Comparison of ENCODE assay signal across 15 cellular contexts in genomic region chr19:2260341-2260751, GRCh38. TPM values are rescaled to one million over a fixed set of nuclear protein-coding genes. Genes with fewer than 3 reads are reported as not detected.
DNase-seq lines count a peak whose midpoint lies in the region; ATAC-seq and TF ChIP-seq lines count a peak whose summit lies in the region.
"Had no signal": no experiment of that assay in that cellular context is flagged by ENCODE, and none has a peak within 500 bp of the region (broad histone marks: within the 10 kb centered on the region; RNA-seq: fewer than 3 reads in every experiment).

No MANE protein-coding gene starts in this region.

- H3K27ac ChIP-seq in OCI-LY7 (ENCODE audit: low read depth, low read length, poor library complexity, severe bottlenecking), result peak overlapping the region; percentile 21
- H3K27ac ChIP-seq: right atrium auricular region had no signal

- H2AFZ ChIP-seq in OCI-LY7 (ENCODE audit: low read length), result peak overlapping the region; percentile 69; the same call in 1 of the 2 replicates

- H3K79me2 ChIP-seq in OCI-LY7 (ENCODE audit: insufficient read depth, low read depth, low read length), result no peaks in the 10 kb centered on the region

- no TSS peak for BruUV-seq in OCI-LY7 (replicated peaks; lab: Mats Ljungman, UMichigan)

- no peak overlapping the region for H3K4me3 ChIP-seq in OCI-LY7 (ENCODE audit: low read depth, low read length, poor library complexity, severe bottlenecking)
- H3K4me3 ChIP-seq: HAP-1, heart right ventricle, lung, right atrium auricular region had no signal

- TF ChIP-seq CTCF in OCI-LY7 (conservative IDR thresholded peaks at IDR 0.05; ENCODE audit: low read length), result no peak

- peak; percentile 61 for ATAC-seq in effector memory CD8-positive, alpha-beta T cell (replicated peaks)
- peak; percentile 58 for ATAC-seq in stimulated activated effector memory CD8-positive, alpha-beta T cell treated with anti-CD3 and anti-CD28 coated beads, Interleukin-12 subunit alpha, Interleukin-12 subunit beta, amount 100 ng/mL, for 72 hours
- no peak for ATAC-seq in Right ventricle myocardium superior (ENCODE audit: poor library complexity)
- ATAC-seq: heart right ventricle had no signal

- CTCF ChIA-PET in activated CD4-positive, alpha-beta T cell treated with anti-CD3 and anti-CD28 coated beads, Interleukin-2, amount 10 ng/mL, durations not matched to agents 7 days and 5 days (lab: Charles Lee), result interaction anchor here (0.7 to 4.3 kb wide), 4 partner anchors 14 to 27 kb away, joined by 3 to 34 read pairs (median 6); partner anchors contain the start of gene PLEKHJ1
- CTCF ChIA-PET in OCI-LY7 (lab: Charles Lee; ENCODE audit: unreplicated experiment), result interaction anchor here (0.9 kb wide), 1 partner anchor 21 kb away, joined by 3 read pairs; no protein-coding TSS in a partner anchor

- H3K4me1 Mint-ChIP-seq in activated CD4-positive, alpha-beta T cell treated with anti-CD3 and anti-CD28 coated beads, Interleukin-2, amount 10 ng/mL, durations not matched to agents 7 days and 5 days, result peaks cover 34% of the 10 kb centered on the region
- peaks cover 18 to 21% of the 10 kb centered on the region in 2 donors for H3K4me1 Mint-ChIP-seq in effector memory CD8-positive, alpha-beta T cell (ENCODE audit: low read depth in 2 of 2)
- peaks cover 17% of the 10 kb centered on the region for H3K4me1 Mint-ChIP-seq in stimulated activated effector memory CD8-positive, alpha-beta T cell treated with anti-CD3 and anti-CD28 coated beads, Interleukin-12 subunit alpha, Interleukin-12 subunit beta, amount 100 ng/mL, for 72 hours

- POLR2A ChIA-PET in activated CD4-positive, alpha-beta T cell treated with anti-CD3 and anti-CD28 coated beads, Interleukin-2, amount 10 ng/mL, durations not matched to agents 7 days and 5 days (lab: Charles Lee), result interaction anchor here (0.5 kb wide), 1 partner anchor 351 kb away, joined by 3 read pairs; no protein-coding TSS in a partner anchor
- POLR2A ChIA-PET in OCI-LY7 (lab: Charles Lee), result interaction anchor here (0.7 to 2.4 kb wide), 3 partner anchors 11 to 367 kb away, joined by 3 to 11 read pairs (median 4); no protein-coding TSS in a partner anchor

- no peaks in the 10 kb centered on the region for H3K9me3 Mint-ChIP-seq in activated CD4-positive, alpha-beta T cell treated with anti-CD3 and anti-CD28 coated beads, Interleukin-2, amount 10 ng/mL, durations not matched to agents 7 days and 5 days
- H3K9me3 Mint-ChIP-seq in effector memory CD8-positive, alpha-beta T cell, result no peaks in the 10 kb centered on the region
- no peaks in the 10 kb centered on the region for H3K9me3 Mint-ChIP-seq in stimulated activated effector memory CD8-positive, alpha-beta T cell treated with anti-CD3 and anti-CD28 coated beads, Interleukin-12 subunit alpha, Interleukin-12 subunit beta, amount 100 ng/mL, for 72 hours

- H3K27ac Mint-ChIP-seq in activated CD4-positive, alpha-beta T cell treated with anti-CD3 and anti-CD28 coated beads, Interleukin-2, amount 10 ng/mL, durations not matched to agents 7 days and 5 days, result peak overlapping the region; percentile 78
- H3K27ac Mint-ChIP-seq in effector memory CD8-positive, alpha-beta T cell, result peak overlapping the region; percentile 92 to 96
- peak overlapping the region; percentile 73 for H3K27ac Mint-ChIP-seq in stimulated activated effector memory CD8-positive, alpha-beta T cell treated with anti-CD3 and anti-CD28 coated beads, Interleukin-12 subunit alpha, Interleukin-12 subunit beta, amount 100 ng/mL, for 72 hours

- H3K9me2 ChIP-seq in OCI-LY7 (ENCODE audit: insufficient read depth, low read length), result no peaks in the 10 kb centered on the region

- 0 out of 2 replicates have a peak, but pooled peaks cover 6% of the 10 kb centered on the region for H3K9me3 ChIP-seq in OCI-LY7 (ENCODE audit: low read length)
- H3K9me3 ChIP-seq: HAP-1, heart right ventricle, right atrium auricular region had no signal

- no peaks in the 10 kb centered on the region for H3K36me3 ChIP-seq in OCI-LY7 (ENCODE audit: insufficient read depth, low read length)
- H3K36me3 ChIP-seq: HAP-1, heart right ventricle, right atrium auricular region had no signal

- no peak overlapping the region for H3K4me3 Mint-ChIP-seq in activated CD4-positive, alpha-beta T cell treated with anti-CD3 and anti-CD28 coated beads, Interleukin-2, amount 10 ng/mL, durations not matched to agents 7 days and 5 days
- H3K4me3 Mint-ChIP-seq in effector memory CD8-positive, alpha-beta T cell, result peak overlapping the region; percentile 69 to 72
- H3K4me3 Mint-ChIP-seq in stimulated activated effector memory CD8-positive, alpha-beta T cell treated with anti-CD3 and anti-CD28 coated beads, Interleukin-12 subunit alpha, Interleukin-12 subunit beta, amount 100 ng/mL, for 72 hours, result peak overlapping the region; percentile 46

- DNase-seq in activated CD4-positive, alpha-beta T cell treated with anti-CD3 and anti-CD28 coated beads, Interleukin-2, amount 10 ng/mL, durations not matched to agents 7 days and 5 days, result no peak
- DNase-seq in activated CD4-positive, alpha-beta T cell treated with anti-CD3 and anti-CD28 coated beads, Interleukin-2, amount 50 U/mL, for 48 hours, result no peak
- DNase-seq in OCI-LY7 (ENCODE audit: low spot score), result peak; percentile 47
- DNase-seq in effector memory CD8-positive, alpha-beta T cell, result no peak
- DNase-seq in stimulated activated effector memory CD8-positive, alpha-beta T cell treated with anti-CD3 and anti-CD28 coated beads, Interleukin-12 subunit alpha, Interleukin-12 subunit beta, amount 100 ng/mL, for 72 hours (ENCODE audit: low spot score in 2 of 2), result no peak
- no peak for DNase-seq in HPDE6-E6E7 (ENCODE audit: extremely low spot score)
- DNase-seq in NCI-H1105 treated with DMSO at 0.1 percent for 48 hours (lab: John Stamatoyannopoulos, UW), result no peak
- no peak for DNase-seq in Right ventricle myocardium superior
- DNase-seq: activated gamma-delta T cell, heart right ventricle, NCI-H1105 had no signal

- peak overlapping the region; percentile 43 for H3K4me2 ChIP-seq in OCI-LY7 (ENCODE audit: low read length)

- H3K36me3 Mint-ChIP-seq in activated CD4-positive, alpha-beta T cell treated with anti-CD3 and anti-CD28 coated beads, Interleukin-2, amount 10 ng/mL, durations not matched to agents 7 days and 5 days (ENCODE audit: low read depth), result peaks cover 1% of the 10 kb centered on the region
- peaks cover 2% of the 10 kb centered on the region for H3K36me3 Mint-ChIP-seq in effector memory CD8-positive, alpha-beta T cell (ENCODE audit: insufficient read depth)
- H3K36me3 Mint-ChIP-seq in stimulated activated effector memory CD8-positive, alpha-beta T cell treated with anti-CD3 and anti-CD28 coated beads, Interleukin-12 subunit alpha, Interleukin-12 subunit beta, amount 100 ng/mL, for 72 hours, result no peaks in the 10 kb centered on the region

- H3K4me1 ChIP-seq in OCI-LY7 (ENCODE audit: insufficient read depth, low read length, poor library complexity, severe bottlenecking), result peaks cover 65% of the 10 kb centered on the region
- H3K4me1 ChIP-seq: HAP-1, right atrium auricular region had no signal

- no peaks in the 10 kb centered on the region for H3K27me3 Mint-ChIP-seq in activated CD4-positive, alpha-beta T cell treated with anti-CD3 and anti-CD28 coated beads, Interleukin-2, amount 10 ng/mL, durations not matched to agents 7 days and 5 days
- no peaks in the 10 kb centered on the region for H3K27me3 Mint-ChIP-seq in effector memory CD8-positive, alpha-beta T cell

- intact Hi-C loops in OCI-LY7 (cut with micrococcal nuclease; ENCODE audit: unreplicated experiment) (no loop called here), Right ventricle myocardium superior (cut with DNase I) (no loop called here)

- H4K20me1 ChIP-seq in OCI-LY7 (ENCODE audit: insufficient read depth, low read length), result no peaks in the 10 kb centered on the region

RNA-seq across cellular contexts. Expression of gene JSRP1, which starts 4.1 kb away (rescaled TPM):
- under 1 TPM in 1 of 2 experiments, not detected in 1; 0.27 TPM for total RNA-seq in activated CD4-positive, alpha-beta T cell treated with anti-CD3 and anti-CD28 coated beads, Interleukin-2, amount 10 ng/mL, durations not matched to agents 7 days and 5 days
- total RNA-seq in OCI-LY7 (2014; rRNA removed; shearing (Covaris generic)), result 0.44 and 1.5 TPM in 2 replicates
- total RNA-seq in OCI-LY7 (2022) (13.8 and 15.9 TPM in 2 replicates), Right ventricle myocardium superior (0.35 TPM)

RNA-seq across cellular contexts. Expression of gene AMH, which starts 11.2 kb away (rescaled TPM):
- 1 to 10 TPM; 5.2 to 9.2 TPM for total RNA-seq in activated CD4-positive, alpha-beta T cell treated with anti-CD3 and anti-CD28 coated beads, Interleukin-2, amount 10 ng/mL, durations not matched to agents 7 days and 5 days
- total RNA-seq in OCI-LY7 (2014; rRNA removed; shearing (Covaris generic)), result 10.7 and 14.8 TPM in 2 replicates
- total RNA-seq in OCI-LY7 (2022) (45.7 and 49.7 TPM in 2 replicates), Right ventricle myocardium superior (0.24 TPM)
- total RNA-seq: urinary bladder had no signal

RNA-seq across cellular contexts. Expression of gene PEAK3, which starts 21.6 kb away (rescaled TPM):
- under 1 TPM; 0.17 to 0.25 TPM for total RNA-seq in activated CD4-positive, alpha-beta T cell treated with anti-CD3 and anti-CD28 coated beads, Interleukin-2, amount 10 ng/mL, durations not matched to agents 7 days and 5 days
- total RNA-seq in OCI-LY7 (2014; rRNA removed; shearing (Covaris generic)), result not detected in 2 replicates
- total RNA-seq in OCI-LY7 (2022) (0.18 TPM in 1 of 2 replicates, not detected in the other), Right ventricle myocardium superior (0.70 TPM)
- total RNA-seq: urinary bladder had no signal

RNA-seq across cellular contexts. Expression of gene SF3A2, which starts 23.7 kb away (rescaled TPM):
- total RNA-seq in activated CD4-positive, alpha-beta T cell treated with anti-CD3 and anti-CD28 coated beads, Interleukin-2, amount 10 ng/mL, durations not matched to agents 7 days and 5 days, result 100 to 1,000 TPM; 142 to 151 TPM
- 104 and 124 TPM in 2 replicates for total RNA-seq in OCI-LY7 (2014; rRNA removed; shearing (Covaris generic))
- total RNA-seq in OCI-LY7 (2022) (206 and 207 TPM in 2 replicates), Right ventricle myocardium superior (30.0 TPM)

RNA-seq across cellular contexts. Expression of gene PLEKHJ1, which starts 24.2 kb away (rescaled TPM):
- 10 to 100 TPM; 56.2 to 71.9 TPM for total RNA-seq in activated CD4-positive, alpha-beta T cell treated with anti-CD3 and anti-CD28 coated beads, Interleukin-2, amount 10 ng/mL, durations not matched to agents 7 days and 5 days
- total RNA-seq in OCI-LY7 (2014; rRNA removed; shearing (Covaris generic)), result 205 and 221 TPM in 2 replicates
- 122 and 129 TPM in 2 replicates for total RNA-seq in OCI-LY7 (2022)
- total RNA-seq in Right ventricle myocardium superior, result 59.6 TPM
